In the genomic region with DNA sequence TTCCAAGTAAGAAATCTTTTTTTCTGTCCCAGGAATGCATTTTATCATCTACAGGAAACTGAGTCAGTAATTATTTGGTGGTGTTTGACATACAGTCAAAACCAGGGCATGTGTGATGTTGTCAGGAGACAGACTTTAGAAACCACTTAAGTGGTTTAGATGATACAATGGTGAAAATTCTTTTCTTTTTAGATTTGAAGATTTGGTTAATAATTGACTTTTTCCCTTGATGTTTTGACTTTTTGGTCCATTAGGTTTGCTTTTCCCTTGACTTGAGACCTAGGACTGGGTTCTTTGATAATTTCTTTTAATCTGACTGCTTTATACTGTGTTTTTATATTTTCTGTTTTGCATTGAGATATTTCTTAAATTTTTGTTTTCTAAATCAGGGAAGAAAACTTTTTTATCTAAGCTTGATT, we compare ENCODE assay signal across 1 cellular context.
TF ChIP-seq lines count a peak whose summit lies in the region.

No MANE protein-coding gene starts in this region.

TF ChIP-seq in WTC11, 78 proteins besides CTCF, POLR2A, EP300 and RAD21 (continued from another document):
- TF ChIP-seq, protein P1, sequence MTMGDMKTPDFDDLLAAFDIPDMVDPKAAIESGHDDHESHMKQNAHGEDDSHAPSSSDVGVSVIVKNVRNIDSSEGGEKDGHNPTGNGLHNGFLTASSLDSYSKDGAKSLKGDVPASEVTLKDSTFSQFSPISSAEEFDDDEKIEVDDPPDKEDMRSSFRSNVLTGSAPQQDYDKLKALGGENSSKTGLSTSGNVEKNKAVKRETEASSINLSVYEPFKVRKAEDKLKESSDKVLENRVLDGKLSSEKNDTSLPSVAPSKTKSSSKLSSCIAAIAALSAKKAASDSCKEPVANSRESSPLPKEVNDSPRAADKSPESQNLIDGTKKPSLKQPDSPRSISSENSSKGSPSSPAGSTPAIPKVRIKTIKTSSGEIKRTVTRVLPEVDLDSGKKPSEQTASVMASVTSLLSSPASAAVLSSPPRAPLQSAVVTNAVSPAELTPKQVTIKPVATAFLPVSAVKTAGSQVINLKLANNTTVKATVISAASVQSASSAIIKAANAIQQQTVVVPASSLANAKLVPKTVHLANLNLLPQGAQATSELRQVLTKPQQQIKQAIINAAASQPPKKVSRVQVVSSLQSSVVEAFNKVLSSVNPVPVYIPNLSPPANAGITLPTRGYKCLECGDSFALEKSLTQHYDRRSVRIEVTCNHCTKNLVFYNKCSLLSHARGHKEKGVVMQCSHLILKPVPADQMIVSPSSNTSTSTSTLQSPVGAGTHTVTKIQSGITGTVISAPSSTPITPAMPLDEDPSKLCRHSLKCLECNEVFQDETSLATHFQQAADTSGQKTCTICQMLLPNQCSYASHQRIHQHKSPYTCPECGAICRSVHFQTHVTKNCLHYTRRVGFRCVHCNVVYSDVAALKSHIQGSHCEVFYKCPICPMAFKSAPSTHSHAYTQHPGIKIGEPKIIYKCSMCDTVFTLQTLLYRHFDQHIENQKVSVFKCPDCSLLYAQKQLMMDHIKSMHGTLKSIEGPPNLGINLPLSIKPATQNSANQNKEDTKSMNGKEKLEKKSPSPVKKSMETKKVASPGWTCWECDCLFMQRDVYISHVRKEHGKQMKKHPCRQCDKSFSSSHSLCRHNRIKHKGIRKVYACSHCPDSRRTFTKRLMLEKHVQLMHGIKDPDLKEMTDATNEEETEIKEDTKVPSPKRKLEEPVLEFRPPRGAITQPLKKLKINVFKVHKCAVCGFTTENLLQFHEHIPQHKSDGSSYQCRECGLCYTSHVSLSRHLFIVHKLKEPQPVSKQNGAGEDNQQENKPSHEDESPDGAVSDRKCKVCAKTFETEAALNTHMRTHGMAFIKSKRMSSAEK (CRISPR knock-in tag; IDR thresholded peaks at IDR 0.05; ENCODE audit: borderline replicate concordance) = no peak
- TF ChIP-seq NFYB (CRISPR knock-in tag; conservative IDR thresholded peaks at IDR 0.05; ENCODE audit: low read depth) = no peak
- TF ChIP-seq, protein P2, sequence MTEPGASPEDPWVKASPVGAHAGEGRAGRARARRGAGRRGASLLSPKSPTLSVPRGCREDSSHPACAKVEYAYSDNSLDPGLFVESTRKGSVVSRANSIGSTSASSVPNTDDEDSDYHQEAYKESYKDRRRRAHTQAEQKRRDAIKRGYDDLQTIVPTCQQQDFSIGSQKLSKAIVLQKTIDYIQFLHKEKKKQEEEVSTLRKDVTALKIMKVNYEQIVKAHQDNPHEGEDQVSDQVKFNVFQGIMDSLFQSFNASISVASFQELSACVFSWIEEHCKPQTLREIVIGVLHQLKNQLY (CRISPR knock-in tag; IDR thresholded peaks at IDR 0.05) = no peak
- TF ChIP-seq, protein P3, sequence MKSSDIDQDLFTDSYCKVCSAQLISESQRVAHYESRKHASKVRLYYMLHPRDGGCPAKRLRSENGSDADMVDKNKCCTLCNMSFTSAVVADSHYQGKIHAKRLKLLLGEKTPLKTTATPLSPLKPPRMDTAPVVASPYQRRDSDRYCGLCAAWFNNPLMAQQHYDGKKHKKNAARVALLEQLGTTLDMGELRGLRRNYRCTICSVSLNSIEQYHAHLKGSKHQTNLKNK (CRISPR knock-in tag; IDR thresholded peaks at IDR 0.05) = no peak
